Comparison of ENCODE assay signal across 13 cellular contexts in the genomic region with DNA sequence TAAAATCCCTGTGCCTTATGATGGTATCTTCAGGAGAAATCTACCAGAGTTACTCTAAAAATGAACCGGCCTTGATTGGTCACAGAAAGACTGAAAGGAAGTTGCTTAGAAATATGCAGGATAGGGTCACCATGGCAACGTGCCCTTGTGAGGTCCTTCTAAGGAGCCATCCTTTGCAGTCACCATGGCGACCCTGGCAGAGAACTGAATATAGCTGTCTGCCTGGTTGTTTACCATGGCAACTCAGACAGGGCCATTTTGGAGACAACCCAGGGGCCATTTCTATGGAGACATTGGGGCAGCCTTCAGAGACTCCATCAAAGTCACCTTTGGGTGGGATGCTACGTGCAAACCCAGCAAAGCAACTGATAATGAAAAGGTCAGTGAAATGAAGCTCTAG. TPM values are rescaled to one million over a fixed set of nuclear protein-coding genes. Genes with fewer than 3 reads are reported as not detected.
DNase-seq lines count a peak whose midpoint lies in the region; ATAC-seq and TF ChIP-seq lines count a peak whose summit lies in the region.
"Had no signal": no experiment of that assay in that cellular context is flagged by ENCODE, and none has a peak within 500 bp of the region (broad histone marks: within the 10 kb centered on the region; RNA-seq: fewer than 3 reads in every experiment).

No MANE protein-coding gene starts in this region.

- no TSS peak for BruUV-seq in OCI-LY7 (replicated peaks; lab: Mats Ljungman, UMichigan)

- intact Hi-C loops in OCI-LY7 (cut with micrococcal nuclease; ENCODE audit: unreplicated experiment), result no loop called here

- 97% methylated on average over 4 of the region's 4 CpGs for WGBS in SK-N-SH (ENCODE audit: low lambda C conversion rate)
- no CpG with 5 or more reads among the region's 4 CpGs for WGBS in neuronal stem cell (ENCODE audit: extremely low coverage in 2 of 2, insufficient read length in 2 of 2, insufficient replicate concordance in 1 of 2), 2 donors

- H3K4me3 ChIP-seq in HFF-Myc (replicated peaks; ENCODE audit: low read depth, low read length), result no peak overlapping the region
- no peak overlapping the region for H3K4me3 ChIP-seq in SK-N-SH (ENCODE audit: low read depth in 2 of 2, low read length in 1 of 2)
- no peak overlapping the region for H3K4me3 ChIP-seq in fibroblast of pulmonary artery (replicated peaks; ENCODE audit: low read depth, low read length)
- H3K4me3 ChIP-seq in neuronal stem cell (ENCODE audit: low read length in 2 of 2), result no peak overlapping the region
- no peak overlapping the region for H3K4me3 ChIP-seq in OCI-LY7 (ENCODE audit: low read depth, low read length, poor library complexity, severe bottlenecking)

- no peak overlapping the region for H4K8ac ChIP-seq in neuronal stem cell (ENCODE audit: low read depth, low read length)

- POLR2A ChIA-PET in SK-N-SH (lab: Yijun Ruan, JAX) (no interaction called here), OCI-LY7 (lab: Charles Lee) (no interaction called here)

- H3K4ac ChIP-seq in neuronal stem cell (ENCODE audit: low read length), result no peak overlapping the region

- no peaks in the 10 kb centered on the region for H4K20me1 ChIP-seq in SK-N-SH (ENCODE audit: insufficient read depth)
- no peaks in the 10 kb centered on the region for H4K20me1 ChIP-seq in OCI-LY7 (ENCODE audit: insufficient read depth, low read length)

- no peak overlapping the region for H3K18ac ChIP-seq in neuronal stem cell (ENCODE audit: low read length)

- TF ChIP-seq RAD21 in SK-N-SH (IDR thresholded peaks at IDR 0.05; ENCODE audit: low read length), result no peak

- no peak overlapping the region for H3K4me2 ChIP-seq in SK-N-SH
- no peak overlapping the region for H3K4me2 ChIP-seq in neuronal stem cell (ENCODE audit: insufficient read depth, low read length, poor library complexity, severe bottlenecking)
- H3K4me2 ChIP-seq in OCI-LY7 (ENCODE audit: low read length), result no peak overlapping the region

- H2BK12ac ChIP-seq in neuronal stem cell (ENCODE audit: low read length), result no peak overlapping the region

- no peaks in the 10 kb centered on the region; the same call in 1 of the 2 replicates for H3K9me2 ChIP-seq in SK-N-SH
- no peaks in the 10 kb centered on the region for H3K9me2 ChIP-seq in OCI-LY7 (ENCODE audit: insufficient read depth, low read length)

- H2AK5ac ChIP-seq in neuronal stem cell (ENCODE audit: low read depth, low read length), result no peak overlapping the region

- no peaks in the 10 kb centered on the region for H3K79me1 ChIP-seq in neuronal stem cell (ENCODE audit: low read depth, low read length)

- peaks cover 4% of the 10 kb centered on the region for H3F3A ChIP-seq in SK-N-SH (replicated peaks; ENCODE audit: insufficient read depth)

- TF ChIP-seq EP300 in SK-N-SH (IDR thresholded peaks at IDR 0.05; ENCODE audit: borderline replicate concordance in 1 of 2, low read depth in 1 of 2, low read length in 1 of 2), result no peak

- no peaks in the 10 kb centered on the region for H3K9me3 ChIP-seq in SK-N-SH
- H3K9me3 ChIP-seq in neuronal stem cell (replicated peaks in 1 of 2; ENCODE audit: control insufficient read depth in 2 of 2, insufficient read depth in 1 of 2, low read depth in 1 of 2, low read length in 2 of 2), result no peaks in the 10 kb centered on the region
- no peaks in the 10 kb centered on the region for H3K9me3 ChIP-seq in OCI-LY7 (ENCODE audit: low read length)

- H3K9ac ChIP-seq in SK-N-SH (no peak overlapping the region), neuronal stem cell (ENCODE audit: low read depth, low read length, poor library complexity) (no peak overlapping the region)
- H3K9ac ChIP-seq: parathyroid adenoma had no signal

- H3K27me3 ChIP-seq in SK-N-SH (ENCODE audit: insufficient read depth), result no peaks in the 10 kb centered on the region
- H3K27me3 ChIP-seq in neuronal stem cell (ENCODE audit: control insufficient read depth in 3 of 3, insufficient read depth in 3 of 3, low read depth in 1 of 3, low read length in 3 of 3), result no peaks in the 10 kb centered on the region

- no peak overlapping the region for H3K23ac ChIP-seq in neuronal stem cell (ENCODE audit: low read depth, low read length, poor library complexity)

- no peak overlapping the region for H2AFZ ChIP-seq in SK-N-SH (ENCODE audit: low read depth)
- H2AFZ ChIP-seq in neuronal stem cell (ENCODE audit: low read length), result peak overlapping the region; percentile 42
- no peak overlapping the region for H2AFZ ChIP-seq in OCI-LY7 (ENCODE audit: low read length)
- H2AFZ ChIP-seq: parathyroid adenoma had no signal

- no peak overlapping the region for H4K91ac ChIP-seq in neuronal stem cell (ENCODE audit: low read depth, low read length, poor library complexity)

- peak; percentile 20 for DNase-seq in HFF-Myc (ENCODE audit: extremely low read depth, low read depth)
- DNase-seq in SK-N-SH, result peak; percentile 3
- peak; percentile 46 for DNase-seq in fibroblast of pulmonary artery (ENCODE audit: low read depth)
- peak; percentile 36 for DNase-seq in neuronal stem cell (ENCODE audit: low spot score)
- DNase-seq in DMS153 treated with DMSO at 0.1 percent for 48 hours (lab: John Stamatoyannopoulos, UW; ENCODE audit: unreplicated experiment), result no peak
- no peak for DNase-seq in OCI-LY7 (ENCODE audit: low spot score)
- DNase-seq: activated naive CD8-positive, alpha-beta T cell treated with anti-CD3 and anti-CD28 coated beads, Interleukin-2, amount 10 ng/mL, durations not matched to agents 7 days and 5 days; NCI-H2107; stimulated activated CD4-positive, alpha-beta T cell treated with anti-CD3 and anti-CD28 coated beads, Interleukin-4, amount 100 ng/mL, for 24 hours had no signal

- no peaks in the 10 kb centered on the region for H3K79me2 ChIP-seq in SK-N-SH (ENCODE audit: insufficient read depth)
- no peaks in the 10 kb centered on the region for H3K79me2 ChIP-seq in OCI-LY7 (ENCODE audit: insufficient read depth, low read depth, low read length)
- H3K79me2 ChIP-seq: parathyroid adenoma had no signal

- CTCF ChIA-PET in SK-N-SH (lab: Yijun Ruan, JAX) (no interaction called here), OCI-LY7 (lab: Charles Lee; ENCODE audit: unreplicated experiment) (no interaction called here)

- H3K36me3 ChIP-seq in SK-N-SH (replicated peaks in 1 of 2; ENCODE audit: control insufficient read depth in 1 of 2, insufficient read depth in 2 of 2, low read length in 1 of 2), result peaks cover 25 to 29% of the 10 kb centered on the region in 2 experiments
- H3K36me3 ChIP-seq in neuronal stem cell (replicated peaks in 1 of 2; ENCODE audit: control insufficient read depth in 2 of 2, insufficient read depth in 2 of 2, low read length in 2 of 2), result no peaks in the 10 kb centered on the region
- H3K36me3 ChIP-seq in OCI-LY7 (ENCODE audit: insufficient read depth, low read length), result no peaks in the 10 kb centered on the region

- TF ChIP-seq CTCF in HFF-Myc (IDR thresholded peaks at IDR 0.05; ENCODE audit: low read depth, low read length, missing control alignments), result no peak
- no peak for TF ChIP-seq CTCF in SK-N-SH (IDR thresholded peaks at IDR 0.05)
- TF ChIP-seq CTCF in fibroblast of pulmonary artery (IDR thresholded peaks at IDR 0.05; ENCODE audit: low read length, missing control alignments), result no peak
- no peak for TF ChIP-seq CTCF in OCI-LY7 (conservative IDR thresholded peaks at IDR 0.05; ENCODE audit: low read length)

- no peak overlapping the region for H2BK5ac ChIP-seq in neuronal stem cell (ENCODE audit: low read length)

- H2BK15ac ChIP-seq in neuronal stem cell (ENCODE audit: low read length), result no peak overlapping the region

- H3K14ac ChIP-seq in neuronal stem cell (ENCODE audit: low read length), result no peak overlapping the region

- H3K4me1 ChIP-seq in SK-N-SH (ENCODE audit: control insufficient read depth in 1 of 2, insufficient read depth in 2 of 2, low read depth in 1 of 2, low read length in 1 of 2) (peaks cover 0 to 7% of the 10 kb centered on the region in 2 experiments; a peak in 2 of 4 replicates), neuronal stem cell (ENCODE audit: control insufficient read depth in 2 of 2, insufficient read depth in 1 of 2, low read depth in 1 of 2, low read length in 2 of 2) (peaks cover 4 to 13% of the 10 kb centered on the region in 2 donors), OCI-LY7 (ENCODE audit: insufficient read depth, low read length, poor library complexity, severe bottlenecking) (no peaks in the 10 kb centered on the region)
- H3K4me1 ChIP-seq: parathyroid adenoma had no signal

- no peak for ATAC-seq in HG02852 (IDR thresholded peaks at IDR 0.05; ENCODE audit: unreplicated experiment)
- no peak for ATAC-seq in HG02759 (IDR thresholded peaks at IDR 0.05; ENCODE audit: unreplicated experiment)
- ATAC-seq: left lobe of liver had no signal

- H3K27ac ChIP-seq in SK-N-SH (ENCODE audit: low read depth in 2 of 2, low read length in 1 of 2) (no peak overlapping the region; a peak in 1 of 4 replicates), neuronal stem cell (replicated peaks; ENCODE audit: low read length) (no peak overlapping the region), OCI-LY7 (ENCODE audit: low read depth, low read length, poor library complexity, severe bottlenecking) (no peak overlapping the region)
- H3K27ac ChIP-seq: parathyroid adenoma had no signal

- H2BK120ac ChIP-seq in neuronal stem cell (ENCODE audit: low read depth, low read length), result no peak overlapping the region

TF ChIP-seq in SK-N-SH, 30 proteins besides CTCF, POLR2A, EP300 and RAD21:
- no peak for TF ChIP-seq MXI1 (IDR thresholded peaks at IDR 0.05; ENCODE audit: low read depth, low read length)

RNA-seq across cellular contexts. Expression of a gene that starts 43.0 kb away (rescaled TPM):
- polyA plus RNA-seq in SK-N-SH (2012; rRNA removed), result 16.0 and 51.3 TPM in 2 replicates
- 27.8 and 41.1 TPM in 2 replicates for polyA plus RNA-seq in SK-N-SH (2012; cell fraction: cytosol; rRNA removed)
- polyA plus RNA-seq in SK-N-SH (2012; cell fraction: nucleus; rRNA removed), result 3.1 and 7.6 TPM in 2 replicates
- polyA plus RNA-seq in neuronal stem cell (2013, experiment 1 of 2), result 32.8 TPM
- 32.2 TPM for polyA plus RNA-seq in neuronal stem cell (2013, experiment 2 of 2)
- not detected in 2 replicates for total RNA-seq in OCI-LY7 (2014; rRNA removed; shearing (Covaris generic))
- total RNA-seq in OCI-LY7 (2022), result not detected in 2 replicates
- total RNA-seq: activated naive CD8-positive, alpha-beta T cell treated with anti-CD3 and anti-CD28 coated beads, Interleukin-2, amount 10 ng/mL, durations not matched to agents 7 days and 5 days had no signal

Comparison
In these comparisons a context has a peak if more than half of its experiments do, and no peak if none do; other contexts are left out.
1. DNase-seq: peak in HFF-Myc (single experiment), SK-N-SH (single experiment), fibroblast of pulmonary artery (single experiment) and neuronal stem cell (single experiment); none in DMS153 treated with DMSO at 0.1 percent for 48 hours (single experiment) and OCI-LY7 (single experiment).